20 cellular contexts compared by ENCODE assay signal in the genomic region with DNA sequence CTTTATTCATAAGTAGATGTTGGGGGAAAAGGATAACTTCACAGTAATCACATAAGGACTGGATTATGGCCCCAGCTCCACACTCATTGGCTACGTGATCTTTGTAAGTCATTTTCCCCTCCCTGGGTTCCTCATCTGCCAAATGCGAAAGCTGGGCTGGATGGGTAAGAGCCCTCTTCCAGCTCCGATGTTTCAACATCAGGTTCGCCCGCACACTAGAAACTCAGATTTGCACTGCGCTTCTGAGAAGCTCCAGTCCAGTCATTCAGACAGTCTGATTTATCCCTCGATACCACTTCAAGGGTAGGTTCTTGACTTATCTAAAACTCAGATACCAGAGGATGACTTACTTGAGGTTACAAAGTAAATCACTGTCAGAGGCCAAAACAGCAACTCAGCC. TPM values are rescaled to one million over a fixed set of nuclear protein-coding genes. Genes with fewer than 3 reads are reported as not detected.
DNase-seq lines count a peak whose midpoint lies in the region; ATAC-seq and TF ChIP-seq lines count a peak whose summit lies in the region.
"Had no signal": no experiment of that assay in that cellular context is flagged by ENCODE, and none has a peak within 500 bp of the region (broad histone marks: within the 10 kb centered on the region; RNA-seq: fewer than 3 reads in every experiment).

No MANE protein-coding gene starts in this region.

- H3K4me3 ChIP-seq in GM23248 (no peak overlapping the region), adrenal gland (no peak overlapping the region)
- H3K4me3 ChIP-seq: ascending aorta, right atrium auricular region had no signal

- no peaks in the 10 kb centered on the region for H3K9me2 ChIP-seq in GM23248 (ENCODE audit: insufficient read depth)

- H2AFZ ChIP-seq in GM23248: peak overlapping the region; percentile 24; the same call in 1 of the 2 replicates

- no peaks in the 10 kb centered on the region for H3K79me2 ChIP-seq in GM23248 (ENCODE audit: insufficient read depth)

- H3K27ac ChIP-seq in GM23248: no peak overlapping the region
- H3K27ac ChIP-seq in adrenal gland: peak overlapping the region in 2 of 5 donors; percentile 35 to 53
- H3K27ac ChIP-seq: ascending aorta, right atrium auricular region, VCaP had no signal

- in situ Hi-C loops in GM23248 (cut with MboI): no loop called here

- peaks cover 45% of the 10 kb centered on the region for H3K4me1 Mint-ChIP-seq in activated T-cell treated with anti-CD3 and anti-CD28 coated beads, Interleukin-2, amount 50 U/mL, for 4 hours (ENCODE audit: low read depth)

- H3K36me3 ChIP-seq in GM23248 (ENCODE audit: low read depth) (no peaks in the 10 kb centered on the region), adrenal gland (replicated peaks in 1 of 2) (no peaks in the 10 kb centered on the region)
- H3K36me3 ChIP-seq: ascending aorta, right atrium auricular region had no signal

- 95 to 98% methylated on average over 7 of the region's 7 CpGs for WGBS in GM23248 (ENCODE audit: low coverage in 1 of 2, low lambda C conversion rate in 2 of 2, missing lambda C conversion rate in 2 of 2), 2 experiments
- WGBS in adrenal gland, 4 donors: 55 to 75% (median 61%) methylated on average over 7 of the region's 7 CpGs

- peak overlapping the region; percentile 35 for H3K4me2 ChIP-seq in GM23248 (ENCODE audit: unreplicated experiment)

- H4K20me1 ChIP-seq in GM23248 (ENCODE audit: insufficient read depth): no peaks in the 10 kb centered on the region

- H3K9me3 Mint-ChIP-seq in activated T-cell treated with anti-CD3 and anti-CD28 coated beads, Interleukin-2, amount 50 U/mL, for 4 hours: no peaks in the 10 kb centered on the region
- H3K9me3 Mint-ChIP-seq: CD4-positive, CD25-positive, alpha-beta regulatory T cell had no signal

- H3K9me3 ChIP-seq in GM23248 (ENCODE audit: low read depth) (no peaks in the 10 kb centered on the region), adrenal gland (replicated peaks in 1 of 3) (no peaks in the 10 kb centered on the region)
- H3K9me3 ChIP-seq: ascending aorta, right atrium auricular region had no signal

- H3F3A ChIP-seq in GM23248 (ENCODE audit: insufficient read depth): peaks cover 6% of the 10 kb centered on the region; the same call in 1 of the 2 replicates

- H3K4me3 Mint-ChIP-seq in activated T-cell treated with anti-CD3 and anti-CD28 coated beads, Interleukin-2, amount 50 U/mL, for 4 hours: no peak overlapping the region
- H3K4me3 Mint-ChIP-seq: CD4-positive, CD25-positive, alpha-beta regulatory T cell had no signal

- no peaks in the 10 kb centered on the region for H3K27me3 ChIP-seq in GM23248 (replicated peaks; ENCODE audit: insufficient read depth)
- no peaks in the 10 kb centered on the region for H3K27me3 ChIP-seq in adrenal gland
- H3K27me3 ChIP-seq: ascending aorta, right atrium auricular region had no signal

- intact Hi-C loops in adrenal gland (cut with DNase I): no loop called here
- intact Hi-C loops in sciatic nerve (cut with DNase I): no loop called here

- TF ChIP-seq CTCF in adrenal gland (IDR thresholded peaks at IDR 0.05): no peak

- H3K4me1 ChIP-seq in GM23248 (ENCODE audit: insufficient read depth): peaks cover 26% of the 10 kb centered on the region
- peaks cover 16 to 20% of the 10 kb centered on the region in 2 donors for H3K4me1 ChIP-seq in adrenal gland (replicated peaks in 1 of 2)
- H3K4me1 ChIP-seq: ascending aorta had no signal

- no peak overlapping the region for H3K9ac ChIP-seq in GM23248

- H3K27me3 Mint-ChIP-seq in activated T-cell treated with anti-CD3 and anti-CD28 coated beads, Interleukin-2, amount 50 U/mL, for 4 hours (ENCODE audit: low read depth): peaks cover 4% of the 10 kb centered on the region

- no peaks in the 10 kb centered on the region for H3K36me3 Mint-ChIP-seq in activated T-cell treated with anti-CD3 and anti-CD28 coated beads, Interleukin-2, amount 50 U/mL, for 4 hours (ENCODE audit: insufficient read depth)
- H3K36me3 Mint-ChIP-seq: CD4-positive, CD25-positive, alpha-beta regulatory T cell had no signal

- peak; percentile 27 to 29 for ATAC-seq in activated T-cell treated with anti-CD3 and anti-CD28 coated beads, Interleukin-2, amount 50 U/mL, for 4 hours
- ATAC-seq in sciatic nerve: peak; percentile 26
- ATAC-seq: left ventricle myocardium superior had no signal

- no peak for DNase-seq in activated T-cell treated with anti-CD3 and anti-CD28 coated beads, Interleukin-2, amount 50 U/mL, for 4 hours
- no peak for DNase-seq in activated T-cell treated with anti-CD3 and anti-CD28 coated beads, Interleukin-2, amount 50 U/mL, for 1 hour
- DNase-seq in GM23248: no peak
- DNase-seq in adrenal gland: peak in 5 of 7 donors; percentile 32 to 70 (median 46)
- DNase-seq in sciatic nerve (ENCODE audit: low spot score): no peak
- no peak for DNase-seq in AG08395 (ENCODE audit: low spot score)
- no peak for DNase-seq in UCSD-AML1 (lab: John Stamatoyannopoulos, UW; ENCODE audit: unreplicated experiment)
- no peak for DNase-seq in iPS-NIHi11 (ENCODE audit: low spot score)
- DNase-seq: cerebellar nuclear complex; DMS 273 treated with DMSO at 0.1 percent for 48 hours; effector memory CD4-positive, alpha-beta T cell; GDM1; left ventricle myocardium superior; NCI-H526 treated with DMSO at 0.1 percent for 48 hours; OCI-M1; Right ventricle myocardium superior had no signal

- TF ChIP-seq POLR2A in adrenal gland (IDR thresholded peaks at IDR 0.05): no peak

RNA-seq across cellular contexts. Expression of gene RMDN2, which starts 31.0 kb away (rescaled TPM):
- total RNA-seq in activated T-cell treated with anti-CD3 and anti-CD28 coated beads, Interleukin-2, amount 50 U/mL, for 4 hours: 1 to 10 TPM; 3.4 to 4.3 (median 3.8) TPM
- 2.5 and 5.8 TPM in 2 replicates for total RNA-seq in GM23248 (2014; rRNA removed; shearing (Covaris generic))
- polyA plus RNA-seq in GM23248 (2016; fragmentation: Nextera tagmentation; extraction: Ambion mirVana): 9.3 and 11.1 TPM in 2 replicates
- total RNA-seq in adrenal gland: 10 to 100 TPM; 30.3 to 96.3 (median 55.9) TPM
- polyA plus RNA-seq in adrenal gland: 100 to 1,000 TPM in 1 of 3 donors, 10 to 100 TPM in 2; 28.5 to 126 (median 35.3) TPM
- total RNA-seq in sciatic nerve: 24.0 TPM

Comparison
In these comparisons a context has a peak if more than half of its experiments do, and no peak if none do; other contexts are left out.
1. DNase-seq: peak in adrenal gland (5 of 7); none in activated T-cell treated with anti-CD3 and anti-CD28 coated beads, Interleukin-2, amount 50 U/mL, for 4 hours (single experiment), activated T-cell treated with anti-CD3 and anti-CD28 coated beads, Interleukin-2, amount 50 U/mL, for 1 hour (single experiment), GM23248 (single experiment), sciatic nerve (single experiment), AG08395 (single experiment), UCSD-AML1 (single experiment) and iPS-NIHi11 (single experiment).